Comparison of ENCODE assay signal across 24 cellular contexts in the genomic region with DNA sequence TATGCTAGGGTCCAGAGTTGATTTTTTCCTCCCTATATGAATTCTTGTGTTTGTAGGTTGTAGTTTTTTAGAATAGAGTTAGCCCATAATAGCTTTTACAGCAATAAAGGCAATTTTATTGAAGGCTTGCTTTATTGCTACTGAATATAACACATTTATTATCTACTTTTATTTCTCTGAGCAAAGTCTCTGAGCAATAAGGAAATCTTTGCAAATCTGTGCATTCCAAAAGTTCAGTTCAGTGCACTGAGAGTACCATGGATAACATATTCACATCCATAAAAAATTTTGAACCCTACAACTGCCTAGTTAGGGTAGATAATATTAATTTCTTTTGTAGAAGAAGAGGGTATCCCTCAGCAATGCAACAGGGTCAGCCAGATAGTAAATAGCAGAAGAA.
"Had no signal": no experiment of that assay in that cellular context is flagged by ENCODE, and none has a peak within 500 bp of the region (broad histone marks: within the 10 kb centered on the region; RNA-seq: fewer than 3 reads in every experiment).

No MANE protein-coding gene starts in this region.

- H3K4me2 ChIP-seq: KMS-11, SK-N-SH had no signal

- FAIRE-seq: HTR-8/SVneo, K562 had no signal

- ATAC-seq: K562, Panc1, PC-3 had no signal

- H3K9ac ChIP-seq: KMS-11, SK-N-SH had no signal

- H3K9me3 ChIP-seq: SK-N-SH had no signal

- H3K27ac ChIP-seq: HL-60, KMS-11, RWPE1 had no signal

- DNase-seq: Kasumi-1, MM.1S, NCI-H1092 treated with DMSO at 0.1 percent for 48 hours, NCI-H1436, NCI-H187, NCI-H2029, NCI-H2081 treated with DMSO at 0.1 percent for 48 hours, NCI-H2171, NCI-H226, NCI-H446, NCI-H510A, NCI-H524 treated with DMSO at 0.1 percent for 48 hours, NCI-H69, NCI-H774, PC-3, SHP77, SK-N-SH, SW 1271 had no signal

- H3K4me3 ChIP-seq: K562 had no signal
